Comparison of ENCODE assay signal across 1 cellular context in genomic region chr6:90575267-90575666, GRCh38.
TF ChIP-seq lines count a peak whose summit lies in the region.

No MANE protein-coding gene starts in this region.

TF ChIP-seq in SK-N-SH, 30 proteins besides CTCF, POLR2A, EP300 and RAD21 (continued from another document):
- TF ChIP-seq ZBTB33 (IDR thresholded peaks at IDR 0.05; ENCODE audit: borderline replicate concordance, low read depth) = no peak
- no peak for TF ChIP-seq TCF12 (IDR thresholded peaks at IDR 0.05)
- no peak for TF ChIP-seq GABPA (IDR thresholded peaks at IDR 0.05; ENCODE audit: low read depth)
- TF ChIP-seq GATA2 (CRISPR knock-in tag; IDR thresholded peaks at IDR 0.05) = no peak
- no peak for TF ChIP-seq POLR2AphosphoS5 (IDR thresholded peaks at IDR 0.05; ENCODE audit: low read depth, low read length)
- no peak for TF ChIP-seq SMC3 (IDR thresholded peaks at IDR 0.05; ENCODE audit: low read depth, low read length)
